27 cellular contexts compared by ENCODE assay signal in the genomic region with DNA sequence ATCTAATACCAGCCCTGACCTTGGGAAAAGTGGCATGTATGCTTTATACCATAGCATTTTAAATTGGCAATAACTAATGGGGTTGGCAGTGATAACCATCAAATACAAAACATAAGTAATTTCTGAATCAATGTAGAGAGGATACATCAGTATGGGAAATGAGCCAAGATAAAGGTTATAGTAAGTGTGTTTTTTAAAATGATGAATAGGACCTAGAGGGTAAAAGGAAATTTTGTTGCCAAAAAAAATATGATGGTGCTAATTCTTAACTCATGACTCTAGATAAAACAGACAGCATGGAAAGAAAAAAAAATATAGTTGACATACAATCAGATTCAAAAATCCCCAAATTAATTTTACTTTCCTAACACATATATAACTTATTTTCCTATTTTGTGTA.
"Had no signal": no experiment of that assay in that cellular context is flagged by ENCODE, and none has a peak within 500 bp of the region (broad histone marks: within the 10 kb centered on the region; RNA-seq: fewer than 3 reads in every experiment).

No MANE protein-coding gene starts in this region.

- H3K9me3 ChIP-seq: esophagus squamous epithelium, left ventricle myocardium inferior, pancreas, prostate gland, right lobe of liver, thyroid gland had no signal

- H3K4me2 ChIP-seq: neural progenitor cell had no signal

- H3K36me3 Mint-ChIP-seq: memory B cell; neural progenitor cell; stimulated activated effector memory CD8-positive, alpha-beta T cell treated with anti-CD3 and anti-CD28 coated beads, Interleukin-12 subunit alpha, Interleukin-12 subunit beta, amount 100 ng/mL, for 72 hours; type B pancreatic cell had no signal

- H3K27me3 Mint-ChIP-seq: effector memory CD8-positive, alpha-beta T cell; memory B cell; natural killer cell treated with Interleukin-12 subunit alpha and Interleukin-12 subunit beta and Interleukin-15 and Interleukin-18, amount 100 ng/mL, for 72 hours had no signal

- FAIRE-seq: keratinocyte, pancreas, urothelium cell line had no signal

- H3K4me1 Mint-ChIP-seq: memory B cell; neural progenitor cell; stimulated activated effector memory CD8-positive, alpha-beta T cell treated with anti-CD3 and anti-CD28 coated beads, Interleukin-12 subunit alpha, Interleukin-12 subunit beta, amount 100 ng/mL, for 72 hours had no signal

- H3K4me3 ChIP-seq: coronary artery, esophagus squamous epithelium, heart right ventricle, left ventricle myocardium inferior, lower lobe of right lung, neural progenitor cell, pancreas, prostate gland, right lobe of liver, suprapubic skin, thyroid gland had no signal

- H3K36me3 ChIP-seq: esophagus squamous epithelium, heart right ventricle, left ventricle myocardium inferior, lower lobe of right lung, neural progenitor cell, pancreas, prostate gland, right lobe of liver, suprapubic skin, thyroid gland had no signal

- DNase-seq: effector memory CD8-positive, alpha-beta T cell; esophagus squamous epithelium; foreskin melanocyte; heart right ventricle; hypothalamus; left cardiac atrium; left ventricle myocardium inferior; lower lobe of right lung; midbrain; nucleus accumbens; pancreas; retina; right lobe of liver; stimulated activated CD4-positive, alpha-beta T cell treated with anti-CD3 and anti-CD28 coated beads, Interleukin-4, amount 100 ng/mL, for 1 hour; stimulated activated CD8-positive, alpha-beta memory T cell treated with anti-CD3 and anti-CD28 coated beads, Interleukin-4, amount 100 ng/mL, for 48 hours; stimulated activated naive CD8-positive, alpha-beta T cell treated with anti-CD3 and anti-CD28 coated beads, Interleukin-15, Interleukin-2, amounts not matched to agents 100 U/mL and 50 U/mL, for 24 hours; thyroid gland had no signal

- H3K4me3 Mint-ChIP-seq: effector memory CD8-positive, alpha-beta T cell; memory B cell; natural killer cell treated with Interleukin-12 subunit alpha and Interleukin-12 subunit beta and Interleukin-15 and Interleukin-18, amount 100 ng/mL, for 72 hours; neural progenitor cell; stimulated activated effector memory CD8-positive, alpha-beta T cell treated with anti-CD3 and anti-CD28 coated beads, Interleukin-12 subunit alpha, Interleukin-12 subunit beta, amount 100 ng/mL, for 72 hours; type B pancreatic cell had no signal

- H3K27ac Mint-ChIP-seq: effector memory CD8-positive, alpha-beta T cell; memory B cell; natural killer cell treated with Interleukin-12 subunit alpha and Interleukin-12 subunit beta and Interleukin-15 and Interleukin-18, amount 100 ng/mL, for 72 hours; neural progenitor cell; stimulated activated effector memory CD8-positive, alpha-beta T cell treated with anti-CD3 and anti-CD28 coated beads, Interleukin-12 subunit alpha, Interleukin-12 subunit beta, amount 100 ng/mL, for 72 hours; type B pancreatic cell had no signal

- ATAC-seq: effector memory CD8-positive, alpha-beta T cell; heart right ventricle; left cardiac atrium; lower lobe of right lung; natural killer cell treated with Interleukin-12 subunit alpha and Interleukin-12 subunit beta and Interleukin-15 and Interleukin-18, amount 100 ng/mL, for 72 hours; pancreas; right lobe of liver; stimulated activated effector memory CD8-positive, alpha-beta T cell treated with anti-CD3 and anti-CD28 coated beads, Interleukin-12 subunit alpha, Interleukin-12 subunit beta, amount 100 ng/mL, for 72 hours; stimulated activated naive CD8-positive, alpha-beta T cell treated with anti-CD3 and anti-CD28 coated beads, Interleukin-15, Interleukin-2, amounts not matched to agents 100 U/mL and 50 U/mL, for 24 hours had no signal

- H3K4me1 ChIP-seq: esophagus squamous epithelium, heart right ventricle, left ventricle myocardium inferior, lower lobe of right lung, neural progenitor cell, pancreas, prostate gland, right lobe of liver, suprapubic skin, thyroid gland had no signal

- H3K27ac ChIP-seq: coronary artery, esophagus squamous epithelium, heart right ventricle, left ventricle myocardium inferior, lower lobe of right lung, neural progenitor cell, pancreas, prostate gland, right lobe of liver, suprapubic skin, thyroid gland had no signal

- H2AFZ ChIP-seq: neural progenitor cell had no signal

- H3K27me3 ChIP-seq: esophagus squamous epithelium, heart right ventricle, neural progenitor cell, pancreas, right lobe of liver, suprapubic skin, thyroid gland had no signal

- H3K9me3 Mint-ChIP-seq: neural progenitor cell had no signal

- H3K9ac ChIP-seq: neural progenitor cell had no signal
